In genomic region chr11:66677599-66678375, GRCh38 we compare ENCODE assay signal across 8 cellular contexts. TPM values are rescaled to one million over a fixed set of nuclear protein-coding genes. Genes with fewer than 3 reads are reported as not detected.
DNase-seq lines count a peak whose midpoint lies in the region; ATAC-seq, FAIRE-seq and TF ChIP-seq lines count a peak whose summit lies in the region.

Gene RBM4B, minus strand, starts transcription at chr11:66677887. Its CDS starts 808 bp downstream, at chr11:66677079.

- peak within 1 kb of the TSS; percentile 85 for H2BK120ac ChIP-seq in H1 (replicated peaks; ENCODE audit: low read depth, low read length)
- H2BK120ac ChIP-seq in mesenchymal stem cell (ENCODE audit: low read depth, low read length), result peak within 1 kb of the TSS; percentile 97

- TF ChIP-seq POLR2A in H1 (IDR thresholded peaks at IDR 0.05; ENCODE audit: control extremely low read depth in 1 of 2, low read depth in 2 of 2, low read length in 2 of 2), result peak; percentile 77 to 88

- no peak for FAIRE-seq in H1 (lab: Jason Lieb, UNC)

- no peak for TF ChIP-seq CTCF in H1 (IDR thresholded peaks at IDR 0.05; ENCODE audit: control extremely low read depth in 1 of 3, insufficient read depth in 1 of 3, low read depth in 1 of 3, low read length in 3 of 3)

- in situ Hi-C loops in Caki2 (cut with HindIII; ENCODE audit: low pct_unique_long_range_greater_than_20kb, low sequenced_read_pairs), result no loop called here

- 1% methylated on average over 45 of the region's 61 CpGs; no CpG with 5 or more reads in 1 of the 2 experiments for WGBS in H1 (ENCODE audit: extremely low coverage in 1 of 2, insufficient coverage in 1 of 2, insufficient read length in 1 of 2, insufficient replicate concordance in 2 of 2, low coverage in 1 of 2, low lambda C conversion rate in 2 of 2, missing lambda C conversion rate in 1 of 2), 2 experiments
- 2% methylated on average over 39 of the region's 61 CpGs for WGBS in mesenchymal stem cell

- CTCF ChIA-PET in H1 (lab: Charles Lee; ENCODE audit: partially characterized antibody), result interaction anchor here (0.6 to 3.7 kb wide), 52 partner anchors 11 to 378 kb away, joined by 3 to 18 read pairs (median 4); partner anchors contain the start of genes BBS1, CCDC87, CCS and MRPL11

- peak within 1 kb of the TSS; percentile 84 for H3K9ac ChIP-seq in HUES48 (ENCODE audit: low read depth, low read length)
- H3K9ac ChIP-seq in NT2/D1 (ENCODE audit: insufficient read length, low read depth), result peak within 1 kb of the TSS; percentile 79
- H3K9ac ChIP-seq in H1 (replicated peaks in 1 of 4; ENCODE audit: extremely low read depth in 1 of 4, low read depth in 3 of 4, low read length in 3 of 4), result peak within 1 kb of the TSS; percentile 45 to 83 (median 81)
- H3K9ac ChIP-seq in mesenchymal stem cell (ENCODE audit: low read length), result peak within 1 kb of the TSS; percentile 99

- peak within 1 kb of the TSS; percentile 77 for H3K56ac ChIP-seq in H1 (replicated peaks; ENCODE audit: insufficient read length, low read depth, low read length)

- peaks cover 0 to 4% of the 10 kb centered on the region in 2 experiments for H4K20me1 ChIP-seq in H1 (replicated peaks in 1 of 2; ENCODE audit: control insufficient read depth in 1 of 2, insufficient read depth in 2 of 2, low read length in 2 of 2)

- H2AK5ac ChIP-seq in H1 (ENCODE audit: low read depth, low read length), result peak within 1 kb of the TSS; percentile 8; the same call in 1 of the 2 replicates
- H2AK5ac ChIP-seq in mesenchymal stem cell (ENCODE audit: low read length, severe bottlenecking), result no peak within 1 kb of the TSS

- H3K27me3 ChIP-seq in HUES48 (ENCODE audit: control insufficient read depth, insufficient read depth, low read length) (no peaks in the 10 kb centered on the region), NT2/D1 (ENCODE audit: insufficient read depth, insufficient read length) (no peaks in the 10 kb centered on the region), H1 (replicated peaks in 1 of 4; ENCODE audit: control insufficient read depth in 3 of 4, extremely low read depth in 1 of 4, insufficient read depth in 3 of 4, low read length in 3 of 4) (no peaks in the 10 kb centered on the region), mesenchymal stem cell (ENCODE audit: control insufficient read depth in 1 of 2, insufficient read depth in 1 of 2, low read length in 2 of 2) (no peaks in the 10 kb centered on the region)

- H3K79me1 ChIP-seq in H1 (ENCODE audit: low read depth, low read length) (no peaks in the 10 kb centered on the region), mesenchymal stem cell (replicated peaks; ENCODE audit: low read length, poor library complexity, severe bottlenecking) (peaks cover 2% of the 10 kb centered on the region)

- peak within 1 kb of the TSS; percentile 98 for H2BK5ac ChIP-seq in H1 (ENCODE audit: low read depth, low read length)
- H2BK5ac ChIP-seq in mesenchymal stem cell (ENCODE audit: low read depth, low read length, poor library complexity, severe bottlenecking), result peak within 1 kb of the TSS; percentile 92

- H2AFZ ChIP-seq in H1 (ENCODE audit: low read length), result peak within 1 kb of the TSS; percentile 81; the same call in 1 of the 2 replicates
- no peak within 1 kb of the TSS for H2AFZ ChIP-seq in mesenchymal stem cell (ENCODE audit: low read depth, low read length)

- H3K4me1 ChIP-seq in HUES48 (ENCODE audit: control insufficient read depth, insufficient read depth, low read length) (peaks cover 25% of the 10 kb centered on the region), NT2/D1 (ENCODE audit: insufficient read depth, insufficient read length) (no peaks in the 10 kb centered on the region), H1 (replicated peaks in 1 of 4; ENCODE audit: control insufficient read depth in 3 of 4, insufficient read depth in 4 of 4, low read length in 3 of 4) (peaks cover 3 to 15% (median 8%) of the 10 kb centered on the region in 4 experiments; a peak in 5 of 7 replicates), mesenchymal stem cell (ENCODE audit: control insufficient read depth, insufficient read depth, low read depth, low read length) (peaks cover 7% of the 10 kb centered on the region)

- no peak for TF ChIP-seq EP300 in H1 (IDR thresholded peaks at IDR 0.05; ENCODE audit: borderline replicate concordance in 1 of 2, low read depth in 2 of 2, low read length in 2 of 2)

- H2BK15ac ChIP-seq in H1 (ENCODE audit: low read length) (peak within 1 kb of the TSS; percentile 90), mesenchymal stem cell (ENCODE audit: low read depth, poor library complexity, severe bottlenecking) (peak within 1 kb of the TSS; percentile 93)

- H3K23me2 ChIP-seq in H1 (ENCODE audit: low read depth, low read length), result peaks cover 7% of the 10 kb centered on the region

- H4K91ac ChIP-seq in H1 (replicated peaks; ENCODE audit: insufficient read length, low read length) (peak within 1 kb of the TSS; percentile 95), mesenchymal stem cell (ENCODE audit: low read length) (peak within 1 kb of the TSS; percentile 91)

- peak within 1 kb of the TSS; percentile 97 for H3K4me3 ChIP-seq in HUES48 (ENCODE audit: low read depth, low read length)
- peak within 1 kb of the TSS; percentile 88 for H3K4me3 ChIP-seq in NT2/D1 (ENCODE audit: insufficient read length, low read depth)
- H3K4me3 ChIP-seq in H1 (ENCODE audit: extremely low read depth in 1 of 4, insufficient read depth in 2 of 4, low read depth in 3 of 4, low read length in 4 of 4), result peak within 1 kb of the TSS; percentile 69 to 86 (median 78)
- H3K4me3 ChIP-seq in mesenchymal stem cell (ENCODE audit: insufficient read depth in 1 of 2, low read depth in 1 of 2, low read length in 2 of 2), result peak within 1 kb of the TSS; percentile 73 to 82

- peaks cover 20% of the 10 kb centered on the region for H3K36me3 ChIP-seq in HUES48 (ENCODE audit: control insufficient read depth, insufficient read depth, low read length)
- H3K36me3 ChIP-seq in NT2/D1 (ENCODE audit: insufficient read depth, insufficient read length, low read length), result peaks cover 20% of the 10 kb centered on the region
- peaks cover 0 to 10% (median 0%) of the 10 kb centered on the region in 4 experiments; a peak in 3 of 8 replicates for H3K36me3 ChIP-seq in H1 (ENCODE audit: control insufficient read depth in 2 of 4, insufficient read depth in 4 of 4, low read length in 3 of 4)
- H3K36me3 ChIP-seq in mesenchymal stem cell (ENCODE audit: control insufficient read depth in 1 of 2, insufficient read depth in 2 of 2, low read depth in 1 of 2, low read length in 2 of 2), result peaks cover 5 to 19% of the 10 kb centered on the region in 2 experiments

- H2BK12ac ChIP-seq in H1 (ENCODE audit: low read depth, low read length), result peak within 1 kb of the TSS; percentile 81; the same call in 1 of the 2 replicates
- H2BK12ac ChIP-seq in mesenchymal stem cell (ENCODE audit: low read length in 2 of 2), result peak within 1 kb of the TSS in 1 of 2 experiments; percentile 37

- DNase-seq in Caki2 (ENCODE audit: low read depth), result peak; percentile 94
- peak; percentile 97 for DNase-seq in NT2/D1 (ENCODE audit: low read depth, low spot score)
- peak; percentile 91 to 94 (median 94) for DNase-seq in activated CD8-positive, alpha-beta memory T cell treated with anti-CD3 and anti-CD28 coated beads for 48 hours (ENCODE audit: low read depth in 2 of 3, low spot score in 2 of 3)
- DNase-seq in H1 (ENCODE audit: low read depth in 1 of 2, low spot score in 2 of 2), result peak; percentile 92 to 98
- peak; percentile 98 for DNase-seq in mesenchymal stem cell
- DNase-seq in stimulated activated CD8-positive, alpha-beta memory T cell treated with anti-CD3 and anti-CD28 coated beads, Interleukin-12 subunit alpha, Interleukin-12 subunit beta, amount 100 ng/mL, for 24 hours (ENCODE audit: extremely low read depth), result peak; percentile 92

- H3K18ac ChIP-seq in H1 (ENCODE audit: extremely low read depth, low read length), result peak within 1 kb of the TSS; percentile 95
- peak within 1 kb of the TSS; percentile 87 to 91 for H3K18ac ChIP-seq in mesenchymal stem cell (ENCODE audit: low read depth in 1 of 2, low read length in 2 of 2)

- H3K79me2 ChIP-seq in H1 (ENCODE audit: control insufficient read depth in 1 of 2, insufficient read depth in 2 of 2, low read length in 2 of 2), result peaks cover 0 to 39% of the 10 kb centered on the region in 2 experiments; a peak in 2 of 4 replicates

- H3K9me3 ChIP-seq in HUES48 (ENCODE audit: control insufficient read depth, insufficient read depth, low read length), result no peaks in the 10 kb centered on the region
- H3K9me3 ChIP-seq in NT2/D1 (ENCODE audit: insufficient read depth, low read length), result peaks cover 6% of the 10 kb centered on the region; the same call in 1 of the 2 replicates
- H3K9me3 ChIP-seq in H1 (ENCODE audit: insufficient read depth in 2 of 2, low read depth in 1 of 2, low read length in 1 of 2), result 0 out of 4 replicates have a peak, but pooled peaks cover 0 to 5% of the 10 kb centered on the region in 2 experiments
- H3K9me3 ChIP-seq in mesenchymal stem cell (ENCODE audit: control insufficient read depth, low read length), result no peaks in the 10 kb centered on the region

- no peak within 1 kb of the TSS for H2BK20ac ChIP-seq in H1 (ENCODE audit: low read length)

- H3K23ac ChIP-seq in H1 (ENCODE audit: insufficient read length) (no peak within 1 kb of the TSS), mesenchymal stem cell (ENCODE audit: low read length in 2 of 2) (peak within 1 kb of the TSS in 1 of 2 experiments; percentile 88)

- H4K8ac ChIP-seq in H1 (ENCODE audit: extremely low read depth, insufficient read depth, low read length), result peak within 1 kb of the TSS; percentile 96; the same call in 1 of the 2 replicates
- H4K8ac ChIP-seq in mesenchymal stem cell (ENCODE audit: low read length), result peak within 1 kb of the TSS; percentile 98

- H4K5ac ChIP-seq in H1 (ENCODE audit: insufficient read length, low read depth, low read length), result peak within 1 kb of the TSS; percentile 94

- H3K4ac ChIP-seq in H1 (replicated peaks; ENCODE audit: insufficient read length, low read depth, low read length) (peak within 1 kb of the TSS; percentile 98), mesenchymal stem cell (ENCODE audit: low read depth in 1 of 2, low read length in 2 of 2) (peak within 1 kb of the TSS; percentile 60 to 96)

- peak within 1 kb of the TSS; percentile 51 to 99 for H3K4me2 ChIP-seq in H1 (ENCODE audit: insufficient read depth in 1 of 2, low read depth in 2 of 2, low read length in 2 of 2)
- H3K4me2 ChIP-seq in mesenchymal stem cell (ENCODE audit: low read length, poor library complexity, severe bottlenecking), result peak within 1 kb of the TSS; percentile 72

- H3K27ac ChIP-seq in HUES48 (ENCODE audit: low read depth, low read length) (peak within 1 kb of the TSS; percentile 98), H1 (ENCODE audit: low read depth, low read length) (peak within 1 kb of the TSS; percentile 88), mesenchymal stem cell (ENCODE audit: low read length, poor library complexity, severe bottlenecking) (peak within 1 kb of the TSS; percentile 92)

- TF ChIP-seq RAD21 in H1 (IDR thresholded peaks at IDR 0.05 in 1 of 2, conservative IDR thresholded peaks at IDR 0.05 in 1 of 2; ENCODE audit: low read depth in 2 of 2, low read length in 2 of 2), result no peak

- POLR2A ChIA-PET in H1 (lab: Charles Lee; ENCODE audit: partially characterized antibody), result interaction anchor here (0.8 to 3.1 kb wide), 48 partner anchors 8 to 314 kb away, joined by 3 to 36 read pairs (median 5); partner anchors contain the start of genes ACTN3, BBS1, DPP3 and MRPL11

- peak; percentile 81 for ATAC-seq in GM21423 (IDR thresholded peaks at IDR 0.05; ENCODE audit: unreplicated experiment)

- H3K14ac ChIP-seq in H1 (ENCODE audit: insufficient read length) (no peak within 1 kb of the TSS), mesenchymal stem cell (ENCODE audit: low read length in 2 of 2) (peak within 1 kb of the TSS in 1 of 2 experiments; percentile 89)

RNA-seq across cellular contexts. Expression of gene RBM4B, which starts in this region (rescaled TPM):
- 8.5 and 29.2 TPM in 2 replicates for total RNA-seq in Caki2 (2014; rRNA removed; shearing (Covaris generic); ENCODE audit: low replicate concordance)
- total RNA-seq in H1 (2021; fragmentation: NEBNext Ultra II Directional; extraction: Animal tissue kit (Norgen Biotek cat#: 25700)), result 27.5 and 30.6 TPM in 2 replicates
- polyA plus RNA-seq in H1 (2011; rRNA removed), result 19.2 and 30.5 TPM in 2 replicates
- 32.9 TPM for polyA plus RNA-seq in H1 (2011; cell fraction: cytosol; rRNA removed)
- 37.4 TPM for polyA plus RNA-seq in H1 (2011; cell fraction: nucleus; rRNA removed)
- polyA plus RNA-seq in H1 (2012, experiment 1 of 2), result 25.2 to 37.5 TPM (median 29.7 TPM) in 4 replicates
- 7.2 TPM for polyA plus RNA-seq in H1 (2012, experiment 2 of 2)
- 25.9 TPM for polyA plus RNA-seq in H1 (2013, experiment 1 of 2)
- 24.2 TPM for polyA plus RNA-seq in H1 (2013, experiment 2 of 2)
- 25.2 and 29.1 TPM in 2 replicates for polyA minus RNA-seq in H1 (2011; rRNA and poly(A)+ RNA removed)
- polyA minus RNA-seq in H1 (2011; cell fraction: cytosol; rRNA and poly(A)+ RNA removed), result 11.6 TPM
- polyA minus RNA-seq in H1 (2011; cell fraction: nucleus; rRNA and poly(A)+ RNA removed), result 24.8 TPM
- 20.3 TPM for polyA plus RNA-seq in mesenchymal stem cell (2013, experiment 1 of 2)
- polyA plus RNA-seq in mesenchymal stem cell (2013, experiment 2 of 2), result 19.6 TPM

Comparison
In these comparisons a context has a peak if more than half of its experiments do, and no peak if none do; other contexts are left out.
1. Peak in every context shown above with its lines: DNase-seq, ATAC-seq, H3K4me3 ChIP-seq and H3K27ac ChIP-seq.